18 cellular contexts compared by ENCODE assay signal in the genomic region with DNA sequence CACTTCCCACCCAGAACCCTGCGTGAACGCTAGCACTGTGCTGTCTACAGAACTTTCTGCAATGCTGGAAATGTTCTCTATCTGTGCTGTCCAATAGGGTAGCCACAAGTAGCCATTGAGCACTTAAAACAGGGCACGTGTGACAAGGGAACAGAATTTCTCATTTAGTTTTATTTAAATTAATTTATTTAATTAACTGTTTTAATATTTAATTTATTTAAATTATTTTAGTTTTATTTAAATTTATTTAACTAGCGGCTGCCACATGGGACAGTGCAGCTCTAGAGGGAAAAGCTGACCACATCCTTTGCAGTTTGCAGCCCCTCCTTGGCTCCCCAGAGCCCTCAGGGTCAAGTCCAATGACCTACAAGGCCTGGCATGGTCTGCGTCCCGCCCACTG. TPM values are rescaled to one million over a fixed set of nuclear protein-coding genes. Genes with fewer than 3 reads are reported as not detected.
DNase-seq lines count a peak whose midpoint lies in the region; ATAC-seq and TF ChIP-seq lines count a peak whose summit lies in the region.
"Had no signal": no experiment of that assay in that cellular context is flagged by ENCODE, and none has a peak within 500 bp of the region (broad histone marks: within the 10 kb centered on the region; RNA-seq: fewer than 3 reads in every experiment).

No MANE protein-coding gene starts in this region.

- H3K27ac Mint-ChIP-seq in activated CD4-positive, alpha-beta memory T cell treated with anti-CD3 and anti-CD28 coated beads for 36 hours: peak overlapping the region; percentile 15
- no peak overlapping the region for H3K27ac Mint-ChIP-seq in activated CD4-positive, alpha-beta memory T cell treated with anti-CD3 and anti-CD28 coated beads, Interleukin-2, amount 10 ng/mL, durations not matched to agents 7 days and 5 days
- peak overlapping the region; percentile 27 for H3K27ac Mint-ChIP-seq in neural crest cell (ENCODE audit: unreplicated experiment)
- no peak overlapping the region for H3K27ac Mint-ChIP-seq in activated CD4-positive, alpha-beta T cell treated with anti-CD3 and anti-CD28 coated beads, Interleukin-2, amount 10 ng/mL, durations not matched to agents 24 days and 14 days
- H3K27ac Mint-ChIP-seq: B cell; CD4-positive, CD25-positive, alpha-beta regulatory T cell; CD8-positive, alpha-beta T cell; HFFc6 had no signal

- intact Hi-C loops in activated CD4-positive, alpha-beta memory T cell treated with anti-CD3 and anti-CD28 coated beads for 36 hours (cut with micrococcal nuclease): no loop called here
- intact Hi-C loops in activated CD4-positive, alpha-beta T cell treated with anti-CD3 and anti-CD28 coated beads, Interleukin-2, amount 10 ng/mL, durations not matched to agents 24 days and 14 days (cut with micrococcal nuclease): no loop called here

- peaks cover 4% of the 10 kb centered on the region for H3K27me3 Mint-ChIP-seq in activated CD4-positive, alpha-beta memory T cell treated with anti-CD3 and anti-CD28 coated beads for 36 hours
- H3K27me3 Mint-ChIP-seq in activated CD4-positive, alpha-beta memory T cell treated with anti-CD3 and anti-CD28 coated beads, Interleukin-2, amount 10 ng/mL, durations not matched to agents 7 days and 5 days: peaks cover 8% of the 10 kb centered on the region
- H3K27me3 Mint-ChIP-seq in neural crest cell (ENCODE audit: low read depth): peaks cover 12% of the 10 kb centered on the region
- peaks cover 12% of the 10 kb centered on the region for H3K27me3 Mint-ChIP-seq in activated CD4-positive, alpha-beta T cell treated with anti-CD3 and anti-CD28 coated beads, Interleukin-2, amount 10 ng/mL, durations not matched to agents 24 days and 14 days

- CTCF ChIA-PET in activated CD4-positive, alpha-beta memory T cell treated with anti-CD3 and anti-CD28 coated beads for 36 hours (lab: Charles Lee): no interaction called here
- CTCF ChIA-PET in activated CD4-positive, alpha-beta memory T cell treated with anti-CD3 and anti-CD28 coated beads, Interleukin-2, amount 10 ng/mL, durations not matched to agents 7 days and 5 days (lab: Charles Lee): no interaction called here
- CTCF ChIA-PET in RWPE1 (lab: Yijun Ruan, JAX): no interaction called here

- no peaks in the 10 kb centered on the region for H3K9me3 Mint-ChIP-seq in activated CD4-positive, alpha-beta memory T cell treated with anti-CD3 and anti-CD28 coated beads for 36 hours
- no peaks in the 10 kb centered on the region for H3K9me3 Mint-ChIP-seq in activated CD4-positive, alpha-beta memory T cell treated with anti-CD3 and anti-CD28 coated beads, Interleukin-2, amount 10 ng/mL, durations not matched to agents 7 days and 5 days
- no peaks in the 10 kb centered on the region for H3K9me3 Mint-ChIP-seq in neural crest cell
- H3K9me3 Mint-ChIP-seq in activated CD4-positive, alpha-beta T cell treated with anti-CD3 and anti-CD28 coated beads, Interleukin-2, amount 10 ng/mL, durations not matched to agents 24 days and 14 days: no peaks in the 10 kb centered on the region
- H3K9me3 Mint-ChIP-seq: CD8-positive, alpha-beta T cell; HFFc6 had no signal

- no peak for ATAC-seq in HG02571 (IDR thresholded peaks at IDR 0.05; ENCODE audit: unreplicated experiment)
- ATAC-seq: CD8-positive, alpha-beta T cell had no signal

- no peak overlapping the region for H3K4me3 Mint-ChIP-seq in activated CD4-positive, alpha-beta memory T cell treated with anti-CD3 and anti-CD28 coated beads for 36 hours
- H3K4me3 Mint-ChIP-seq in activated CD4-positive, alpha-beta memory T cell treated with anti-CD3 and anti-CD28 coated beads, Interleukin-2, amount 10 ng/mL, durations not matched to agents 7 days and 5 days: no peak overlapping the region
- H3K4me3 Mint-ChIP-seq in neural crest cell: no peak overlapping the region
- H3K4me3 Mint-ChIP-seq in activated CD4-positive, alpha-beta T cell treated with anti-CD3 and anti-CD28 coated beads, Interleukin-2, amount 10 ng/mL, durations not matched to agents 24 days and 14 days: no peak overlapping the region
- H3K4me3 Mint-ChIP-seq: B cell; CD4-positive, CD25-positive, alpha-beta regulatory T cell; CD8-positive, alpha-beta T cell; HFFc6 had no signal

- TF ChIP-seq CTCF in RWPE1 (conservative IDR thresholded peaks at IDR 0.05; ENCODE audit: low read depth) (no peak), neural crest cell (conservative IDR thresholded peaks at IDR 0.05) (no peak)

- POLR2A ChIA-PET in activated CD4-positive, alpha-beta memory T cell treated with anti-CD3 and anti-CD28 coated beads for 36 hours (lab: Charles Lee): no interaction called here
- POLR2A ChIA-PET in activated CD4-positive, alpha-beta memory T cell treated with anti-CD3 and anti-CD28 coated beads, Interleukin-2, amount 10 ng/mL, durations not matched to agents 7 days and 5 days (lab: Charles Lee): no interaction called here
- POLR2A ChIA-PET in RWPE1 (lab: Yijun Ruan, JAX; ENCODE audit: low non-redundant PET): no interaction called here

- H3K27ac ChIP-seq in RWPE1: peak overlapping the region; percentile 24
- H3K27ac ChIP-seq: 22Rv1, BLaER1, C4-2B had no signal

- DNase-seq in activated CD4-positive, alpha-beta memory T cell treated with anti-CD3 and anti-CD28 coated beads for 36 hours: no peak
- no peak for DNase-seq in activated CD4-positive, alpha-beta memory T cell treated with anti-CD3 and anti-CD28 coated beads, Interleukin-2, amount 10 ng/mL, durations not matched to agents 7 days and 5 days
- DNase-seq in RWPE1 (ENCODE audit: low spot score) (no peak), neural crest cell (ENCODE audit: low read depth, low spot score) (no peak), SW 1271 (lab: John Stamatoyannopoulos, UW) (no peak)
- DNase-seq in activated CD4-positive, alpha-beta T cell treated with anti-CD3 and anti-CD28 coated beads, Interleukin-2, amount 10 ng/mL, durations not matched to agents 24 days and 14 days: no peak
- DNase-seq: Caco-2; CD4-positive, CD25-positive, alpha-beta regulatory T cell; CD8-positive, alpha-beta T cell; DMS153; DND-41; GOT3; HFFc6 had no signal

- H3K36me3 Mint-ChIP-seq in activated CD4-positive, alpha-beta memory T cell treated with anti-CD3 and anti-CD28 coated beads for 36 hours: no peaks in the 10 kb centered on the region
- no peaks in the 10 kb centered on the region for H3K36me3 Mint-ChIP-seq in activated CD4-positive, alpha-beta memory T cell treated with anti-CD3 and anti-CD28 coated beads, Interleukin-2, amount 10 ng/mL, durations not matched to agents 7 days and 5 days (ENCODE audit: low read depth)
- H3K36me3 Mint-ChIP-seq in neural crest cell (ENCODE audit: low read depth): no peaks in the 10 kb centered on the region
- H3K36me3 Mint-ChIP-seq in activated CD4-positive, alpha-beta T cell treated with anti-CD3 and anti-CD28 coated beads, Interleukin-2, amount 10 ng/mL, durations not matched to agents 24 days and 14 days (ENCODE audit: low read depth): no peaks in the 10 kb centered on the region
- H3K36me3 Mint-ChIP-seq: CD4-positive, CD25-positive, alpha-beta regulatory T cell; CD8-positive, alpha-beta T cell had no signal

- peaks cover 2% of the 10 kb centered on the region for H3K4me1 Mint-ChIP-seq in activated CD4-positive, alpha-beta memory T cell treated with anti-CD3 and anti-CD28 coated beads for 36 hours (ENCODE audit: low read depth)
- peaks cover 3% of the 10 kb centered on the region for H3K4me1 Mint-ChIP-seq in activated CD4-positive, alpha-beta memory T cell treated with anti-CD3 and anti-CD28 coated beads, Interleukin-2, amount 10 ng/mL, durations not matched to agents 7 days and 5 days
- H3K4me1 Mint-ChIP-seq in neural crest cell: no peaks in the 10 kb centered on the region
- H3K4me1 Mint-ChIP-seq in activated CD4-positive, alpha-beta T cell treated with anti-CD3 and anti-CD28 coated beads, Interleukin-2, amount 10 ng/mL, durations not matched to agents 24 days and 14 days: peaks cover 2% of the 10 kb centered on the region

RNA-seq across cellular contexts. Expression of gene CORO1C, which starts 35.0 kb away (rescaled TPM):
- 10 to 100 TPM; 62.1 to 70.9 TPM for total RNA-seq in activated CD4-positive, alpha-beta memory T cell treated with anti-CD3 and anti-CD28 coated beads for 36 hours
- 10 to 100 TPM; 30.9 to 35.7 TPM for total RNA-seq in activated CD4-positive, alpha-beta memory T cell treated with anti-CD3 and anti-CD28 coated beads, Interleukin-2, amount 10 ng/mL, durations not matched to agents 7 days and 5 days
- total RNA-seq in neural crest cell: 171 and 175 TPM in 2 replicates
- 64.6 and 70.1 TPM in 2 replicates for total RNA-seq in activated CD4-positive, alpha-beta T cell treated with anti-CD3 and anti-CD28 coated beads, Interleukin-2, amount 10 ng/mL, durations not matched to agents 24 days and 14 days

Comparison
In these comparisons a context has a peak if more than half of its experiments do, and no peak if none do; other contexts are left out.
1. H3K27ac Mint-ChIP-seq: peak in activated CD4-positive, alpha-beta memory T cell treated with anti-CD3 and anti-CD28 coated beads for 36 hours (single experiment) and neural crest cell (single experiment); none in activated CD4-positive, alpha-beta memory T cell treated with anti-CD3 and anti-CD28 coated beads, Interleukin-2, amount 10 ng/mL, durations not matched to agents 7 days and 5 days (single experiment) and activated CD4-positive, alpha-beta T cell treated with anti-CD3 and anti-CD28 coated beads, Interleukin-2, amount 10 ng/mL, durations not matched to agents 24 days and 14 days (single experiment).